Comparison of ENCODE assay signal across 8 cellular contexts in the genomic region with DNA sequence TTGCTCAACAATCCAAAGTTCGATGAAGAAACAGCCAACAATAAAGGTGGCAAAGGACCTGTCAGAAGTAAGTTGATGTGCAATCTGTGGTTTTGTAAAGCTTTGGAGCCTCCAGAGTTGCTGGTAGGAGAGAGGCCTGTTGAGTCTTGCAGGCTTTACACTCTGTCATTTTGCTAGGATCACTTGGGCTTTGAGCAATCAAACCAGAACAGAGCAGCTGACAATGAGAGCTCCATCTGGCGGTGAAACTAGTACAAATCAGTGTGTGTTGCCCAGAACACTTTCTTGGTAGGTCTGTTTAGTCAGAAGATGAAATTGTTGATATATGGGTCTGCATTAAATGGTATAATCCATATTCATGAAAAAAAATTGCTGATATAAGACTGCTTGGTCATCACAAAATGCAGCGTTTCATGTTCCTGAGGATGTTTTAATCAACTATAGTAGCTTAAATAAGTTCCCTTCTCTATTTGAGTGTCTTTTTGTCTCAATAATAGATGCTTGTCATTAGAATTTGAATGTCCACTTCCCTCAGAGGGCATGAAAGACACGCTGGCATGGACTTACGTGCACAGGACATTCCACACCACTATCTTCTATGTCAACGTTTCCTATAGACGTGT. TPM values are rescaled to one million over a fixed set of nuclear protein-coding genes. Genes with fewer than 3 reads are reported as not detected.
DNase-seq lines count a peak whose midpoint lies in the region; ATAC-seq and TF ChIP-seq lines count a peak whose summit lies in the region.

No MANE protein-coding gene starts in this region.

- in situ Hi-C loops in SK-MEL-5 (cut with HindIII; ENCODE audit: low pct_unique_long_range_greater_than_20kb, low sequenced_read_pairs): no loop called here

- no peaks in the 10 kb centered on the region for H3K9me3 ChIP-seq in prostate gland

- intact Hi-C loops in head of caudate nucleus (cut with DNase I) (loop anchor here (2.0 kb wide), 1 partner anchor 126 kb away; no protein-coding TSS in a partner anchor), prostate gland (cut with DNase I) (loop anchor here (2.0 kb wide), 1 partner anchor 126 kb away; no protein-coding TSS in a partner anchor)

- ATAC-seq in GM18861 (IDR thresholded peaks at IDR 0.05; ENCODE audit: unreplicated experiment): peak; percentile 57
- peak; percentile 81 to 82 for ATAC-seq in activated naive CD4-positive, alpha-beta T cell treated with anti-CD3 and anti-CD28 coated beads, Interleukin-2, amount 50 U/mL, for 72 hours
- ATAC-seq in GM21526 (IDR thresholded peaks at IDR 0.05; ENCODE audit: low FRiP score, unreplicated experiment): no peak

- no peaks in the 10 kb centered on the region for H3K27me3 ChIP-seq in prostate gland (replicated peaks; ENCODE audit: insufficient read depth)

- DNase-seq in AG09319 (ENCODE audit: extremely low read depth, low read depth): peak; percentile 56
- DNase-seq in LNCaP clone FGC (ENCODE audit: low read depth): peak; percentile 70
- peak; percentile 92 for DNase-seq in SK-MEL-5 (ENCODE audit: low read depth, low spot score)
- peak in 1 of 2 donors; percentile 69 for DNase-seq in activated naive CD4-positive, alpha-beta T cell treated with anti-CD3 and anti-CD28 coated beads, Interleukin-2, amount 50 U/mL, for 72 hours (ENCODE audit: low spot score in 2 of 2)
- peak in 41 of 42 donors; percentile 46 to 92 (median 76) for DNase-seq in head of caudate nucleus
- peak; percentile 83 for DNase-seq in prostate gland (ENCODE audit: low spot score)

- WGBS in prostate gland: 51% methylated on average over 7 of the region's 7 CpGs

- no peaks in the 10 kb centered on the region for H3K9me3 Mint-ChIP-seq in activated naive CD4-positive, alpha-beta T cell treated with anti-CD3 and anti-CD28 coated beads, Interleukin-2, amount 50 U/mL, for 72 hours

- TF ChIP-seq CTCF in AG09319 (IDR thresholded peaks at IDR 0.05; ENCODE audit: low read depth, low read length) (peak; percentile 78), LNCaP clone FGC (IDR thresholded peaks at IDR 0.05; ENCODE audit: control insufficient read depth, extremely low read depth, insufficient read depth) (peak; percentile 79), prostate gland (IDR thresholded peaks at IDR 0.05) (peak; percentile 45 to 76 (median 70))

- peaks cover 5 to 8% of the 10 kb centered on the region in 2 donors for H3K36me3 Mint-ChIP-seq in activated naive CD4-positive, alpha-beta T cell treated with anti-CD3 and anti-CD28 coated beads, Interleukin-2, amount 50 U/mL, for 72 hours

- no peaks in the 10 kb centered on the region for H3K36me3 ChIP-seq in prostate gland

- no peak overlapping the region for H3K27ac Mint-ChIP-seq in activated naive CD4-positive, alpha-beta T cell treated with anti-CD3 and anti-CD28 coated beads, Interleukin-2, amount 50 U/mL, for 72 hours

- H3K4me3 ChIP-seq in LNCaP clone FGC (ENCODE audit: low read depth, low read length) (no peak overlapping the region), prostate gland (no peak overlapping the region)

- H3K27ac ChIP-seq in prostate gland: no peak overlapping the region

- TF ChIP-seq POLR2A in prostate gland (IDR thresholded peaks at IDR 0.05): no peak

- no peaks in the 10 kb centered on the region for H3K4me1 ChIP-seq in prostate gland (replicated peaks)

RNA-seq across cellular contexts. Expression of gene TMOD2, which starts 25.7 kb away (rescaled TPM):
- total RNA-seq in SK-MEL-5 (2014; rRNA removed; shearing (Covaris generic)): 7.6 TPM in 2 replicates
- polyA plus RNA-seq in SK-MEL-5 (2015; cell fraction: cytosol; rRNA removed): 6.0 and 10.1 TPM in 2 replicates
- polyA plus RNA-seq in SK-MEL-5 (2015; cell fraction: nucleus; rRNA removed): 11.1 and 20.1 TPM in 2 replicates
- total RNA-seq in activated naive CD4-positive, alpha-beta T cell treated with anti-CD3 and anti-CD28 coated beads, Interleukin-2, amount 50 U/mL, for 72 hours: 1 to 10 TPM; 2.8 to 3.6 TPM
- 1 to 10 TPM; 2.4 to 8.9 TPM for total RNA-seq in prostate gland

RNA-seq across cellular contexts. Expression of gene LYSMD2, which starts 39.6 kb away (rescaled TPM):
- 25.7 and 26.8 TPM in 2 replicates for total RNA-seq in SK-MEL-5 (2014; rRNA removed; shearing (Covaris generic))
- 27.1 and 27.8 TPM in 2 replicates for polyA plus RNA-seq in SK-MEL-5 (2015; cell fraction: cytosol; rRNA removed)
- 10.3 and 10.4 TPM in 2 replicates for polyA plus RNA-seq in SK-MEL-5 (2015; cell fraction: nucleus; rRNA removed)
- 10 to 100 TPM; 10.7 to 16.5 TPM for total RNA-seq in activated naive CD4-positive, alpha-beta T cell treated with anti-CD3 and anti-CD28 coated beads, Interleukin-2, amount 50 U/mL, for 72 hours
- total RNA-seq in prostate gland: 10 to 100 TPM; 15.0 to 29.9 TPM

RNA-seq across cellular contexts. Expression of gene TMOD3, which starts 52.4 kb away (rescaled TPM):
- 19.3 and 26.2 TPM in 2 replicates for total RNA-seq in SK-MEL-5 (2014; rRNA removed; shearing (Covaris generic))
- 10.3 and 14.3 TPM in 2 replicates for polyA plus RNA-seq in SK-MEL-5 (2015; cell fraction: cytosol; rRNA removed)
- 4.8 and 8.3 TPM in 2 replicates for polyA plus RNA-seq in SK-MEL-5 (2015; cell fraction: nucleus; rRNA removed)
- 10 to 100 TPM; 53.9 to 56.3 TPM for total RNA-seq in activated naive CD4-positive, alpha-beta T cell treated with anti-CD3 and anti-CD28 coated beads, Interleukin-2, amount 50 U/mL, for 72 hours
- total RNA-seq in prostate gland: 10 to 100 TPM; 17.2 to 19.6 TPM
